Comparison of ENCODE assay signal across 8 cellular contexts in the genomic region with DNA sequence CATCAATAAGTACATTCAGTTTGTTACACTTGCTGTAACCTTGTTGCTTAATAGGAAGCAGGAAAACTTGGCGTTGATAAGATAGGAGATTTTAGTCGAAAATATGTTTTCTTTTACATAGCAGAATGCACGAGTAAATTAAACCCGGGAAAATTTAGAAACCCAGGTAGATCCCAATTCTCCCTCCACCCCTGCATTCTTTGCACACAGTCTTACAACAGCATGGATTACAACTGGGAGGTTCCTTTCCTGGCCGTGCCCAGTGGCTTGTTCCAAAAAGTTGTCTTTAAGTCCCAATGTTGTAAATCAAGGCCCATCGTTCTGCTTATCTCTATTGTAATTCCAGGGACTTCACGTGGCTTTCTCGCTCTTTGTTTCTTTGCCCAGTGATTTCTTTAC. TPM values are rescaled to one million over a fixed set of nuclear protein-coding genes. Genes with fewer than 3 reads are reported as not detected.
DNase-seq lines count a peak whose midpoint lies in the region; ATAC-seq, FAIRE-seq and TF ChIP-seq lines count a peak whose summit lies in the region.

No MANE protein-coding gene starts in this region.

- TF ChIP-seq RAD21 in HepG2 (CRISPR knock-in tag; IDR thresholded peaks at IDR 0.05), result no peak

- H3K79me2 ChIP-seq in HepG2 (ENCODE audit: insufficient read depth, low read length), result peaks cover 28% of the 10 kb centered on the region

- in situ Hi-C loops in astrocyte of the cerebellum (cut with HindIII; ENCODE audit: low sequenced_read_pairs) (no loop called here), HepG2 (cut with HindIII; ENCODE audit: extremely low pct_ligation_motif_present, low pct_unique_long_range_greater_than_20kb) (loop anchor here (5.0 kb wide), 1 partner anchor 216 kb away; no protein-coding TSS in a partner anchor)

- peak overlapping the region; percentile 80 for H3K4me3 Mint-ChIP-seq in activated naive CD4-positive, alpha-beta T cell treated with anti-CD3 and anti-CD28 coated beads for 36 hours

- BruUV-seq in HepG2 (replicated peaks; lab: Mats Ljungman, UMichigan), result TSS peak; percentile 85

- FAIRE-seq in HepG2 (lab: Jason Lieb, UNC), result no peak

- H3K4me3 ChIP-seq in astrocyte of the cerebellum (ENCODE audit: low read depth, low read length), result peak overlapping the region; percentile 60
- H3K4me3 ChIP-seq in HepG2 (replicated peaks in 1 of 3; ENCODE audit: insufficient read depth in 1 of 3, low read depth in 2 of 3, low read length in 3 of 3), result peak overlapping the region; percentile 63 to 82 (median 79)
- H3K4me3 ChIP-seq in tibial artery, result peak overlapping the region; percentile 59 to 71

- no peaks in the 10 kb centered on the region for H3K9me3 Mint-ChIP-seq in activated naive CD4-positive, alpha-beta T cell treated with anti-CD3 and anti-CD28 coated beads for 36 hours

- no peak for ATAC-seq in HepG2
- no peak for ATAC-seq in GM21717 (IDR thresholded peaks at IDR 0.05; ENCODE audit: unreplicated experiment)
- ATAC-seq in GM18505 (IDR thresholded peaks at IDR 0.05; ENCODE audit: unreplicated experiment), result no peak

- POLR2A ChIA-PET in HepG2 (lab: Yijun Ruan, JAX), result no interaction called here

- H3K27me3 ChIP-seq in HepG2 (ENCODE audit: control insufficient read depth in 1 of 2, insufficient read depth in 2 of 2, low read length in 2 of 2), result peaks cover 0 to 4% of the 10 kb centered on the region in 2 experiments; a peak in 1 of 5 replicates
- no peaks in the 10 kb centered on the region for H3K27me3 ChIP-seq in tibial artery

- CTCF ChIA-PET in activated naive CD4-positive, alpha-beta T cell treated with anti-CD3 and anti-CD28 coated beads for 36 hours (lab: Charles Lee), result interaction anchor here (1.0 to 1.1 kb wide), 2 partner anchors 12 to 482 kb away, joined by 4 read pairs; no protein-coding TSS in a partner anchor
- CTCF ChIA-PET in HepG2 (lab: Yijun Ruan, JAX; ENCODE audit: low intra/inter-chr PET ratio, low total read pairs), result interaction anchor here (0.8 kb wide), 1 partner anchor 214 kb away, joined by 3 read pairs; no protein-coding TSS in a partner anchor

- TF ChIP-seq POLR2A in HepG2 (IDR thresholded peaks at IDR 0.05; ENCODE audit: insufficient read depth in 1 of 2, low read depth in 2 of 2, low read length in 2 of 2) (no peak), GM18505 (IDR thresholded peaks at IDR 0.05; ENCODE audit: borderline replicate concordance, extremely low read depth, insufficient read depth, insufficient read length) (no peak)

- TF ChIP-seq CTCF in astrocyte of the cerebellum (IDR thresholded peaks at IDR 0.05; ENCODE audit: low read depth, low read length, missing control alignments), result no peak
- no peak for TF ChIP-seq CTCF in HepG2 (CRISPR knock-in tag; IDR thresholded peaks at IDR 0.05)
- TF ChIP-seq CTCF in tibial artery (IDR thresholded peaks at IDR 0.05), result no peak

- no peak overlapping the region for H3K27ac ChIP-seq in HepG2 (ENCODE audit: extremely low read length, insufficient read depth, low read length)
- H3K27ac ChIP-seq in tibial artery, result peak overlapping the region; percentile 79 to 81

- DNase-seq in activated naive CD4-positive, alpha-beta T cell treated with anti-CD3 and anti-CD28 coated beads for 36 hours, result no peak
- no peak for DNase-seq in activated naive CD4-positive, alpha-beta T cell treated with anti-CD3 and anti-CD28 coated beads, Interleukin-2, amount 50 U/mL, for 16 hours
- DNase-seq in astrocyte of the cerebellum (ENCODE audit: low read depth), result no peak
- no peak for DNase-seq in HepG2 (ENCODE audit: low spot score)
- no peak for DNase-seq in tibial artery
- DNase-seq in effector CD4-positive, alpha-beta T cell, result no peak

- peak overlapping the region; percentile 65 for H3K9ac ChIP-seq in HepG2 (ENCODE audit: insufficient read depth, low read depth, low read length)

- peak overlapping the region; percentile 73 for H2AFZ ChIP-seq in HepG2 (ENCODE audit: low read length)

- no peaks in the 10 kb centered on the region for H3K36me3 ChIP-seq in HepG2 (replicated peaks in 1 of 2; ENCODE audit: control insufficient read depth in 1 of 2, insufficient read depth in 2 of 2, low read length in 2 of 2)
- H3K36me3 ChIP-seq in tibial artery, result no peaks in the 10 kb centered on the region

- H4K20me1 ChIP-seq in HepG2 (ENCODE audit: insufficient read depth, low read length), result no peaks in the 10 kb centered on the region; the same call in 1 of the 2 replicates

- H3K36me3 Mint-ChIP-seq in activated naive CD4-positive, alpha-beta T cell treated with anti-CD3 and anti-CD28 coated beads for 36 hours (ENCODE audit: low read depth), result no peaks in the 10 kb centered on the region

- 2% methylated on average over 8 of the region's 8 CpGs for WGBS in HepG2 (ENCODE audit: low lambda C conversion rate)

- no peak for TF ChIP-seq EP300 in HepG2 (IDR thresholded peaks at IDR 0.05; ENCODE audit: low read depth in 2 of 2, low read length in 2 of 2)
- TF ChIP-seq EP300 in HepG2 (CRISPR knock-in tag; IDR thresholded peaks at IDR 0.05; ENCODE audit: borderline replicate concordance), result no peak

- intact Hi-C loops in activated naive CD4-positive, alpha-beta T cell treated with anti-CD3 and anti-CD28 coated beads for 36 hours (cut with micrococcal nuclease), result loop anchor here (1.0 to 10.0 kb wide), 3 partner anchors 499 to 1974 kb away; a partner anchor contains a TSS
- intact Hi-C loops in HepG2 (cut with micrococcal nuclease; ENCODE audit: unreplicated experiment), result loop anchor here (10.0 kb wide), 1 partner anchor 364 kb away; no protein-coding TSS in a partner anchor
- intact Hi-C loops in tibial artery (cut with DNase I; ENCODE audit: low total_unique reads), result no loop called here

- H3K27ac Mint-ChIP-seq in activated naive CD4-positive, alpha-beta T cell treated with anti-CD3 and anti-CD28 coated beads for 36 hours, result no peak overlapping the region

- H3K4me1 ChIP-seq in HepG2 (ENCODE audit: insufficient read depth, low read length) (peaks cover 35% of the 10 kb centered on the region), tibial artery (peaks cover 0 to 12% (median 9%) of the 10 kb centered on the region in 4 donors)

- H3K4me2 ChIP-seq in HepG2 (ENCODE audit: low read depth, low read length), result peak overlapping the region; percentile 76

- no peaks in the 10 kb centered on the region for H3K27me3 Mint-ChIP-seq in activated naive CD4-positive, alpha-beta T cell treated with anti-CD3 and anti-CD28 coated beads for 36 hours (ENCODE audit: low read depth)

- no peaks in the 10 kb centered on the region for H3K9me3 ChIP-seq in HepG2 (ENCODE audit: low read length)
- no peaks in the 10 kb centered on the region for H3K9me3 ChIP-seq in tibial artery

- peaks cover 22% of the 10 kb centered on the region for H3K4me1 Mint-ChIP-seq in activated naive CD4-positive, alpha-beta T cell treated with anti-CD3 and anti-CD28 coated beads for 36 hours (ENCODE audit: low read depth)

TF ChIP-seq in HepG2, 621 proteins besides CTCF, POLR2A, EP300 and RAD21 (continues in another document):
- TF ChIP-seq SSRP1 (CRISPR knock-in tag; IDR thresholded peaks at IDR 0.05), result no peak

RNA-seq across cellular contexts. Expression of a gene that starts 1.1 kb away (rescaled TPM):
- 1 to 10 TPM; 5.3 to 5.9 TPM for total RNA-seq in activated naive CD4-positive, alpha-beta T cell treated with anti-CD3 and anti-CD28 coated beads for 36 hours
- total RNA-seq in HepG2 (2016; rRNA removed; fragmentation: Illumina TruSeq; extraction: Trizol), result 18.9 and 32.6 TPM in 2 replicates
- total RNA-seq in HepG2 (2016; cell fraction: cytosol; rRNA removed; fragmentation: Illumina TruSeq; extraction: Trizol; ENCODE audit: low read depth), result 53.2 and 63.8 TPM in 2 replicates
- total RNA-seq in HepG2 (2016; cell fraction: insoluble cytoplasmic fraction; rRNA removed; fragmentation: Illumina TruSeq; extraction: Trizol), result 20.5 and 29.7 TPM in 2 replicates
- 16.9 and 20.0 TPM in 2 replicates for total RNA-seq in HepG2 (2016; cell fraction: membrane; rRNA removed; fragmentation: Illumina TruSeq; extraction: Trizol)
- total RNA-seq in HepG2 (2016; cell fraction: nucleus; rRNA removed; fragmentation: Illumina TruSeq; extraction: Trizol), result 31.8 and 33.6 TPM in 2 replicates
- polyA plus RNA-seq in HepG2 (2011; rRNA removed), result 14.2 and 18.9 TPM in 2 replicates
- polyA plus RNA-seq in HepG2 (2011; cell fraction: cytosol; rRNA removed), result 8.9 and 13.0 TPM in 2 replicates
- polyA plus RNA-seq in HepG2 (2011; cell fraction: nucleus; rRNA removed), result 8.1 and 13.3 TPM in 2 replicates
- 11.9 and 12.0 TPM in 2 replicates for polyA plus RNA-seq in HepG2 (2012)
- polyA plus RNA-seq in HepG2 (2016; cell fraction: cytosol; fragmentation: Illumina TruSeq; extraction: Trizol; ENCODE audit: low read depth), result 4.2 and 5.0 TPM in 2 replicates
- 10.5 and 11.3 TPM in 2 replicates for polyA plus RNA-seq in HepG2 (2016; cell fraction: insoluble cytoplasmic fraction; fragmentation: Illumina TruSeq; extraction: Trizol; ENCODE audit: low read depth)
- 3.9 and 6.2 TPM in 2 replicates for polyA plus RNA-seq in HepG2 (2016; cell fraction: membrane; fragmentation: Illumina TruSeq; extraction: Trizol; ENCODE audit: low read depth)
- polyA plus RNA-seq in HepG2 (2016; cell fraction: nucleus; fragmentation: Illumina TruSeq; extraction: Trizol; ENCODE audit: insufficient read depth, low read depth), result 22.5 and 22.9 TPM in 2 replicates
- 14.2 and 17.4 TPM in 2 replicates for polyA minus RNA-seq in HepG2 (2011; rRNA and poly(A)+ RNA removed; ENCODE audit: low replicate concordance)
- 20.0 and 20.6 TPM in 2 replicates for polyA minus RNA-seq in HepG2 (2011; cell fraction: cytosol; rRNA and poly(A)+ RNA removed)
- 30.1 and 32.6 TPM in 2 replicates for polyA minus RNA-seq in HepG2 (2011; cell fraction: nucleus; rRNA and poly(A)+ RNA removed)
